1 cellular context compared by ENCODE assay signal in the genomic region with DNA sequence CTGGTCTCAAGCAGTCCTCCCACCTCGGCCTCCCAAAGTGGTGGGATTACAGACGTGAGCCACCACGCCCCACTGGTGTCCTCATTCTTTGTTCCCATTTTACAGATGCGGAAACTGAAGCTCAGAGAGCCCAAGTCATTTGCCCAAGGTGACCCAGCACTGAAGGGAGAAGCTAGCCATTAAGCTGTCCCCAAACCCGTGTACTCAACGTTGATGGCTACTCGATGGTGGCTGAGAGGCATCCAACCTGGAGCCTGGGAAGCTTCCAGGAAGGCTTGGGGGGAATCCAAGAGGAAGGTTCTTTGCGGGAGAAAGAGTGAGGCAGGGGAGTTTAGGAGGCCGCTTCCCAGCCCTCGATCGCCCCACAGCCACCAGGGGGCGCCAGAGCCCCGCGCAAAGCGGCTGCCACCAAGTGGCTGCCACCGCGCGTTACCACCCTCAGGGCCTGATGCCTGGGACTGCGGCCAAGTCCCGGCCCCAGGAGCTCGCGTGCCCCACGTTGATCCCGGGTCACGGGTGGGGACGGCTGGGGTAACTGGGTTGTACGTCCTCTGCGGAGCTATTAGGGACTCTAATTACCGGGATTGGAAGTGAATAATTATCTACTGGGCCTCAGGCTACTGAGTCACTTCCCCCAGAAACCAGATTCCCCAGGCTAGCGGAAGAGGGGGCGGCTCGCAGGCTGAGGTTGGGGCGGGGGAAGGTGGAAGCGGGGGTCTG.
TF ChIP-seq lines count a peak whose summit lies in the region.

No MANE protein-coding gene starts in this region.

TF ChIP-seq in K562, 482 proteins besides CTCF, POLR2A, EP300 and RAD21 (continued from another document and continues in another):
- TF ChIP-seq, protein P1, sequence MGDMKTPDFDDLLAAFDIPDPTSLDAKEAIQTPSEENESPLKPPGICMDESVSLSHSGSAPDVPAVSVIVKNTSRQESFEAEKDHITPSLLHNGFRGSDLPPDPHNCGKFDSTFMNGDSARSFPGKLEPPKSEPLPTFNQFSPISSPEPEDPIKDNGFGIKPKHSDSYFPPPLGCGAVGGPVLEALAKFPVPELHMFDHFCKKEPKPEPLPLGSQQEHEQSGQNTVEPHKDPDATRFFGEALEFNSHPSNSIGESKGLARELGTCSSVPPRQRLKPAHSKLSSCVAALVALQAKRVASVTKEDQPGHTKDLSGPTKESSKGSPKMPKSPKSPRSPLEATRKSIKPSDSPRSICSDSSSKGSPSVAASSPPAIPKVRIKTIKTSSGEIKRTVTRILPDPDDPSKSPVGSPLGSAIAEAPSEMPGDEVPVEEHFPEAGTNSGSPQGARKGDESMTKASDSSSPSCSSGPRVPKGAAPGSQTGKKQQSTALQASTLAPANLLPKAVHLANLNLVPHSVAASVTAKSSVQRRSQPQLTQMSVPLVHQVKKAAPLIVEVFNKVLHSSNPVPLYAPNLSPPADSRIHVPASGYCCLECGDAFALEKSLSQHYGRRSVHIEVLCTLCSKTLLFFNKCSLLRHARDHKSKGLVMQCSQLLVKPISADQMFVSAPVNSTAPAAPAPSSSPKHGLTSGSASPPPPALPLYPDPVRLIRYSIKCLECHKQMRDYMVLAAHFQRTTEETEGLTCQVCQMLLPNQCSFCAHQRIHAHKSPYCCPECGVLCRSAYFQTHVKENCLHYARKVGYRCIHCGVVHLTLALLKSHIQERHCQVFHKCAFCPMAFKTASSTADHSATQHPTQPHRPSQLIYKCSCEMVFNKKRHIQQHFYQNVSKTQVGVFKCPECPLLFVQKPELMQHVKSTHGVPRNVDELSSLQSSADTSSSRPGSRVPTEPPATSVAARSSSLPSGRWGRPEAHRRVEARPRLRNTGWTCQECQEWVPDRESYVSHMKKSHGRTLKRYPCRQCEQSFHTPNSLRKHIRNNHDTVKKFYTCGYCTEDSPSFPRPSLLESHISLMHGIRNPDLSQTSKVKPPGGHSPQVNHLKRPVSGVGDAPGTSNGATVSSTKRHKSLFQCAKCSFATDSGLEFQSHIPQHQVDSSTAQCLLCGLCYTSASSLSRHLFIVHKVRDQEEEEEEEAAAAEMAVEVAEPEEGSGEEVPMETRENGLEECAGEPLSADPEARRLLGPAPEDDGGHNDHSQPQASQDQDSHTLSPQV (IDR thresholded peaks at IDR 0.05), result peak; percentile 89
- TF ChIP-seq NR2C2 (CRISPR knock-in tag; IDR thresholded peaks at IDR 0.05) (no peak; the same call in 1 of the 2 replicates), NR2C2 (tag; IDR thresholded peaks at IDR 0.05) (no peak), ZNF140 (CRISPR knock-in tag; IDR thresholded peaks at IDR 0.05) (no peak), GATAD2A (IDR thresholded peaks at IDR 0.05) (peak; percentile 97), FIP1L1 (IDR thresholded peaks at IDR 0.05; ENCODE audit: low read depth, low read length, poor library complexity, severe bottlenecking) (peak; percentile 63), MTA2 (IDR thresholded peaks at IDR 0.05; ENCODE audit: low read depth) (no peak), ZNF75A (CRISPR knock-in tag; IDR thresholded peaks at IDR 0.05) (no peak), CHCHD3 (CRISPR knock-in tag; IDR thresholded peaks at IDR 0.05) (no peak), CCNT2 (IDR thresholded peaks at IDR 0.05; ENCODE audit: borderline replicate concordance, extremely low read depth, insufficient read length, low read depth, low read length) (peak; percentile 72), CBFA2T3 (IDR thresholded peaks at IDR 0.05) (peak; percentile 49; the same call in 1 of the 2 replicates), ESRRA (IDR thresholded peaks at IDR 0.05; ENCODE audit: borderline replicate concordance, low read depth) (peak; percentile 84; the same call in 1 of the 2 replicates), ZNF778 (CRISPR knock-in tag; IDR thresholded peaks at IDR 0.05) (no peak), ZNF124 (CRISPR knock-in tag; IDR thresholded peaks at IDR 0.05) (no peak), CBX3 (IDR thresholded peaks at IDR 0.05; ENCODE audit: borderline replicate concordance in 1 of 2, low read length in 2 of 2) (peak in 1 of 2 experiments; percentile 39; a peak in 1 of 3 replicates), ZNF217 (CRISPR knock-in tag; IDR thresholded peaks at IDR 0.05) (no peak), SREBF1 (IDR thresholded peaks at IDR 0.05; ENCODE audit: borderline replicate concordance, low read depth, low read length) (no peak), SIN3A (IDR thresholded peaks at IDR 0.05; ENCODE audit: borderline replicate concordance in 2 of 2, control insufficient read depth in 1 of 2, low read depth in 2 of 2, low read length in 2 of 2) (no peak), KDM2B (CRISPR knock-in tag; IDR thresholded peaks at IDR 0.05) (no peak), TBL1XR1 (IDR thresholded peaks at IDR 0.05; ENCODE audit: low read length in 2 of 2) (no peak), RFX5 (IDR thresholded peaks at IDR 0.05; ENCODE audit: low read depth, low read length) (no peak), POLR3G (IDR thresholded peaks at IDR 0.05; ENCODE audit: extremely low read depth, insufficient read length, insufficient replicate concordance) (no peak), ZNF143 (CRISPR knock-in tag; IDR thresholded peaks at IDR 0.05) (no peak), KDM4B (IDR thresholded peaks at IDR 0.05; ENCODE audit: borderline replicate concordance in 2 of 2, low read depth in 1 of 2) (no peak), PRPF4 (IDR thresholded peaks at IDR 0.05; ENCODE audit: insufficient read depth, low read depth, low read length, poor library complexity, severe bottlenecking) (no peak), EHMT2 (IDR thresholded peaks at IDR 0.05) (0 out of 2 replicates have a peak, but pooled peaks have one; percentile 40), RBM15 (IDR thresholded peaks at IDR 0.05; ENCODE audit: insufficient read depth, low read length) (no peak), SRSF7 (optimal IDR thresholded peaks at IDR 0.05; ENCODE audit: low read depth, low read length) (no peak), CTBP1 (IDR thresholded peaks at IDR 0.05; ENCODE audit: borderline replicate concordance) (peak; percentile 79), FOXM1 (IDR thresholded peaks at IDR 0.05; ENCODE audit: low read depth) (no peak), FOXM1 (CRISPR knock-in tag; IDR thresholded peaks at IDR 0.05; ENCODE audit: low read depth) (no peak), ZNF12 (CRISPR knock-in tag; IDR thresholded peaks at IDR 0.05) (no peak), TAF7 (tag; IDR thresholded peaks at IDR 0.05) (no peak), ZNF444 (CRISPR knock-in tag; IDR thresholded peaks at IDR 0.05) (no peak), NONO (IDR thresholded peaks at IDR 0.05; ENCODE audit: low read depth in 2 of 2, low read length in 1 of 2) (0 out of 4 replicates have a peak, but pooled peaks of 1 of the 2 experiments have one; percentile 42)
- TF ChIP-seq, protein P2, sequence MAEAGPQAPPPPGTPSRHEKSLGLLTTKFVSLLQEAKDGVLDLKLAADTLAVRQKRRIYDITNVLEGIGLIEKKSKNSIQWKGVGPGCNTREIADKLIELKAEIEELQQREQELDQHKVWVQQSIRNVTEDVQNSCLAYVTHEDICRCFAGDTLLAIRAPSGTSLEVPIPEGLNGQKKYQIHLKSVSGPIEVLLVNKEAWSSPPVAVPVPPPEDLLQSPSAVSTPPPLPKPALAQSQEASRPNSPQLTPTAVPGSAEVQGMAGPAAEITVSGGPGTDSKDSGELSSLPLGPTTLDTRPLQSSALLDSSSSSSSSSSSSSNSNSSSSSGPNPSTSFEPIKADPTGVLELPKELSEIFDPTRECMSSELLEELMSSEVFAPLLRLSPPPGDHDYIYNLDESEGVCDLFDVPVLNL (CRISPR knock-in tag; IDR thresholded peaks at IDR 0.05; ENCODE audit: low read depth), result no peak
- TF ChIP-seq, protein P3, sequence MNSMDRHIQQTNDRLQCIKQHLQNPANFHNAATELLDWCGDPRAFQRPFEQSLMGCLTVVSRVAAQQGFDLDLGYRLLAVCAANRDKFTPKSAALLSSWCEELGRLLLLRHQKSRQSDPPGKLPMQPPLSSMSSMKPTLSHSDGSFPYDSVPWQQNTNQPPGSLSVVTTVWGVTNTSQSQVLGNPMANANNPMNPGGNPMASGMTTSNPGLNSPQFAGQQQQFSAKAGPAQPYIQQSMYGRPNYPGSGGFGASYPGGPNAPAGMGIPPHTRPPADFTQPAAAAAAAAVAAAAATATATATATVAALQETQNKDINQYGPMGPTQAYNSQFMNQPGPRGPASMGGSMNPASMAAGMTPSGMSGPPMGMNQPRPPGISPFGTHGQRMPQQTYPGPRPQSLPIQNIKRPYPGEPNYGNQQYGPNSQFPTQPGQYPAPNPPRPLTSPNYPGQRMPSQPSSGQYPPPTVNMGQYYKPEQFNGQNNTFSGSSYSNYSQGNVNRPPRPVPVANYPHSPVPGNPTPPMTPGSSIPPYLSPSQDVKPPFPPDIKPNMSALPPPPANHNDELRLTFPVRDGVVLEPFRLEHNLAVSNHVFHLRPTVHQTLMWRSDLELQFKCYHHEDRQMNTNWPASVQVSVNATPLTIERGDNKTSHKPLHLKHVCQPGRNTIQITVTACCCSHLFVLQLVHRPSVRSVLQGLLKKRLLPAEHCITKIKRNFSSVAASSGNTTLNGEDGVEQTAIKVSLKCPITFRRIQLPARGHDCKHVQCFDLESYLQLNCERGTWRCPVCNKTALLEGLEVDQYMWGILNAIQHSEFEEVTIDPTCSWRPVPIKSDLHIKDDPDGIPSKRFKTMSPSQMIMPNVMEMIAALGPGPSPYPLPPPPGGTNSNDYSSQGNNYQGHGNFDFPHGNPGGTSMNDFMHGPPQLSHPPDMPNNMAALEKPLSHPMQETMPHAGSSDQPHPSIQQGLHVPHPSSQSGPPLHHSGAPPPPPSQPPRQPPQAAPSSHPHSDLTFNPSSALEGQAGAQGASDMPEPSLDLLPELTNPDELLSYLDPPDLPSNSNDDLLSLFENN (IDR thresholded peaks at IDR 0.05; ENCODE audit: low read depth in 2 of 2, low read length in 2 of 2), result no peak
- TF ChIP-seq, protein P4, sequence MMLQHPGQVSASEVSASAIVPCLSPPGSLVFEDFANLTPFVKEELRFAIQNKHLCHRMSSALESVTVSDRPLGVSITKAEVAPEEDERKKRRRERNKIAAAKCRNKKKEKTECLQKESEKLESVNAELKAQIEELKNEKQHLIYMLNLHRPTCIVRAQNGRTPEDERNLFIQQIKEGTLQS (IDR thresholded peaks at IDR 0.05), result peak; percentile 43; the same call in 1 of the 2 replicates
- TF ChIP-seq, protein P4 (CRISPR knock-in tag; conservative IDR thresholded peaks at IDR 0.05), result no peak; the same call in 1 of the 2 replicates
- TF ChIP-seq, protein P5, sequence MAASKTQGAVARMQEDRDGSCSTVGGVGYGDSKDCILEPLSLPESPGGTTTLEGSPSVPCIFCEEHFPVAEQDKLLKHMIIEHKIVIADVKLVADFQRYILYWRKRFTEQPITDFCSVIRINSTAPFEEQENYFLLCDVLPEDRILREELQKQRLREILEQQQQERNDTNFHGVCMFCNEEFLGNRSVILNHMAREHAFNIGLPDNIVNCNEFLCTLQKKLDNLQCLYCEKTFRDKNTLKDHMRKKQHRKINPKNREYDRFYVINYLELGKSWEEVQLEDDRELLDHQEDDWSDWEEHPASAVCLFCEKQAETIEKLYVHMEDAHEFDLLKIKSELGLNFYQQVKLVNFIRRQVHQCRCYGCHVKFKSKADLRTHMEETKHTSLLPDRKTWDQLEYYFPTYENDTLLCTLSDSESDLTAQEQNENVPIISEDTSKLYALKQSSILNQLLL (CRISPR knock-in tag; IDR thresholded peaks at IDR 0.05; ENCODE audit: borderline replicate concordance), result no peak
- TF ChIP-seq, protein P6, sequence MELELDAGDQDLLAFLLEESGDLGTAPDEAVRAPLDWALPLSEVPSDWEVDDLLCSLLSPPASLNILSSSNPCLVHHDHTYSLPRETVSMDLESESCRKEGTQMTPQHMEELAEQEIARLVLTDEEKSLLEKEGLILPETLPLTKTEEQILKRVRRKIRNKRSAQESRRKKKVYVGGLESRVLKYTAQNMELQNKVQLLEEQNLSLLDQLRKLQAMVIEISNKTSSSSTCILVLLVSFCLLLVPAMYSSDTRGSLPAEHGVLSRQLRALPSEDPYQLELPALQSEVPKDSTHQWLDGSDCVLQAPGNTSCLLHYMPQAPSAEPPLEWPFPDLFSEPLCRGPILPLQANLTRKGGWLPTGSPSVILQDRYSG (tag; conservative IDR thresholded peaks at IDR 0.05; ENCODE audit: low read depth), result no peak
- TF ChIP-seq, protein P7, sequence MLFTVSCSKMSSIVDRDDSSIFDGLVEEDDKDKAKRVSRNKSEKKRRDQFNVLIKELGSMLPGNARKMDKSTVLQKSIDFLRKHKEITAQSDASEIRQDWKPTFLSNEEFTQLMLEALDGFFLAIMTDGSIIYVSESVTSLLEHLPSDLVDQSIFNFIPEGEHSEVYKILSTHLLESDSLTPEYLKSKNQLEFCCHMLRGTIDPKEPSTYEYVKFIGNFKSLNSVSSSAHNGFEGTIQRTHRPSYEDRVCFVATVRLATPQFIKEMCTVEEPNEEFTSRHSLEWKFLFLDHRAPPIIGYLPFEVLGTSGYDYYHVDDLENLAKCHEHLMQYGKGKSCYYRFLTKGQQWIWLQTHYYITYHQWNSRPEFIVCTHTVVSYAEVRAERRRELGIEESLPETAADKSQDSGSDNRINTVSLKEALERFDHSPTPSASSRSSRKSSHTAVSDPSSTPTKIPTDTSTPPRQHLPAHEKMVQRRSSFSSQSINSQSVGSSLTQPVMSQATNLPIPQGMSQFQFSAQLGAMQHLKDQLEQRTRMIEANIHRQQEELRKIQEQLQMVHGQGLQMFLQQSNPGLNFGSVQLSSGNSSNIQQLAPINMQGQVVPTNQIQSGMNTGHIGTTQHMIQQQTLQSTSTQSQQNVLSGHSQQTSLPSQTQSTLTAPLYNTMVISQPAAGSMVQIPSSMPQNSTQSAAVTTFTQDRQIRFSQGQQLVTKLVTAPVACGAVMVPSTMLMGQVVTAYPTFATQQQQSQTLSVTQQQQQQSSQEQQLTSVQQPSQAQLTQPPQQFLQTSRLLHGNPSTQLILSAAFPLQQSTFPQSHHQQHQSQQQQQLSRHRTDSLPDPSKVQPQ (CRISPR knock-in tag; IDR thresholded peaks at IDR 0.05; ENCODE audit: borderline replicate concordance), result no peak
- TF ChIP-seq, protein P8, sequence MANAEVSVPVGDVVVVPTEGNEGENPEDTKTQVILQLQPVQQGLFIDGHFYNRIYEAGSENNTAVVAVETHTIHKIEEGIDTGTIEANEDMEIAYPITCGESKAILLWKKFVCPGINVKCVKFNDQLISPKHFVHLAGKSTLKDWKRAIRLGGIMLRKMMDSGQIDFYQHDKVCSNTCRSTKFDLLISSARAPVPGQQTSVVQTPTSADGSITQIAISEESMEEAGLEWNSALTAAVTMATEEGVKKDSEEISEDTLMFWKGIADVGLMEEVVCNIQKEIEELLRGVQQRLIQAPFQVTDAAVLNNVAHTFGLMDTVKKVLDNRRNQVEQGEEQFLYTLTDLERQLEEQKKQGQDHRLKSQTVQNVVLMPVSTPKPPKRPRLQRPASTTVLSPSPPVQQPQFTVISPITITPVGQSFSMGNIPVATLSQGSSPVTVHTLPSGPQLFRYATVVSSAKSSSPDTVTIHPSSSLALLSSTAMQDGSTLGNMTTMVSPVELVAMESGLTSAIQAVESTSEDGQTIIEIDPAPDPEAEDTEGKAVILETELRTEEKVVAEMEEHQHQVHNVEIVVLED (CRISPR knock-in tag; IDR thresholded peaks at IDR 0.05), result no peak
